ENCODE assay signal across 8 cellular contexts in the genomic region with DNA sequence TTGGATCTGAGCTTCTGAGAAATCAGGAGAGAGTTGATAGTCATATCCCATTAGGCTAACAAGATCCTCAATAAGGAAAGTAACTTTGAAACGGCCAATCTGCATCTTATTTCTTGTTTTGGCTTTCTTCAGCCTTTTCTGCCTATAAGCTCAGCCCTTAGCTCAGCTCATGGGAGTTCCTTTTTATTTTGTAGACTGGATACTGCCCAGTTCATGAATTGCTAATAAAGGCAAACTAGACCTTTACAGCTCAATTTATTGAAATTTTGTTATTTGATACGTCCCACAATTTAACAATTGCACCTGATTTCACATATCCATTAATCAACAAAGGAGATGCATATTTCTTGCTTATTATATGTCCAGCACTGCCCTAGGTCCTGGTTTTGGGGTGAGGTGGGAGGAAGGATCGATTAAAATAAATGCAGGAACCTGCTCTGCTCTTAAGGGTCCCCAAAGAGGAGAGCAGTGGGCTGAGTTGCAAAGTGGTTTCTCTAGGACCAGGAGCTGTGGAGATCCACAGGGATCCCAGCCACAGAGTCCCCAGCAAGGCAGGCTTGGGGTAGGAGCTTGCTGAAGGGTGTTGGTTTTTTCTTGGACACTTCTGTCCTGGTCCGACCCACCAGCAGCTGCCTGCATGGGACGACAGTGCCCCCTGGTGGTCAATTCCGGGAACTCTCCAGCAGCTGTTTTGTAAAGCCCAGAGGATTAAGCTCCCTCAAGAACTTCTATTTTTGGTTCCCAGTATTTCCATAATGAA. TPM values are rescaled to one million over a fixed set of nuclear protein-coding genes. Genes with fewer than 3 reads are reported as not detected.
DNase-seq lines count a peak whose midpoint lies in the region; ATAC-seq, FAIRE-seq and TF ChIP-seq lines count a peak whose summit lies in the region.

No MANE protein-coding gene starts in this region.

- TF ChIP-seq CTCF in choroid plexus epithelial cell (conservative IDR thresholded peaks at IDR 0.05; ENCODE audit: low read depth, low read length), result peak; percentile 98
- peak; percentile 91 for TF ChIP-seq CTCF in HepG2 (CRISPR knock-in tag; IDR thresholded peaks at IDR 0.05)

- 42% methylated on average over 4 of the region's 6 CpGs for WGBS in HepG2 (ENCODE audit: low lambda C conversion rate)

- TF ChIP-seq EP300 in HepG2 (IDR thresholded peaks at IDR 0.05; ENCODE audit: low read depth in 2 of 2, low read length in 2 of 2) (no peak), HepG2 (CRISPR knock-in tag; IDR thresholded peaks at IDR 0.05; ENCODE audit: borderline replicate concordance) (no peak)

- ATAC-seq in HG02885 (IDR thresholded peaks at IDR 0.05; ENCODE audit: poor library complexity, unreplicated experiment) (peak; percentile 69), HepG2 (peak; percentile 87), GM18873 (IDR thresholded peaks at IDR 0.05; ENCODE audit: low FRiP score, unreplicated experiment) (no peak)
- ATAC-seq in activated CD4-positive, alpha-beta T cell treated with anti-CD3 and anti-CD28 coated beads for 36 hours, result peak; percentile 77

- no peak overlapping the region for H3K4me3 Mint-ChIP-seq in activated CD4-positive, alpha-beta T cell treated with anti-CD3 and anti-CD28 coated beads for 36 hours

- no peaks in the 10 kb centered on the region for H3K9me3 Mint-ChIP-seq in activated CD4-positive, alpha-beta T cell treated with anti-CD3 and anti-CD28 coated beads for 36 hours (ENCODE audit: low read depth)

- TF ChIP-seq RAD21 in HepG2 (CRISPR knock-in tag; IDR thresholded peaks at IDR 0.05), result peak; percentile 86

- H3K4me1 ChIP-seq in HepG2 (ENCODE audit: insufficient read depth, low read length), result peaks cover 12% of the 10 kb centered on the region; the same call in 1 of the 2 replicates

- no peak overlapping the region for H3K9ac ChIP-seq in HepG2 (ENCODE audit: insufficient read depth, low read depth, low read length)

- FAIRE-seq in HepG2 (lab: Jason Lieb, UNC), result peak; percentile 67

- no peaks in the 10 kb centered on the region for H3K36me3 ChIP-seq in HepG2 (replicated peaks in 1 of 2; ENCODE audit: control insufficient read depth in 1 of 2, insufficient read depth in 2 of 2, low read length in 2 of 2)

- no peak overlapping the region for H3K27ac Mint-ChIP-seq in activated CD4-positive, alpha-beta T cell treated with anti-CD3 and anti-CD28 coated beads for 36 hours

- H3K4me1 Mint-ChIP-seq in activated CD4-positive, alpha-beta T cell treated with anti-CD3 and anti-CD28 coated beads for 36 hours, result peaks cover 7% of the 10 kb centered on the region

- no peaks in the 10 kb centered on the region for H3K27me3 Mint-ChIP-seq in activated CD4-positive, alpha-beta T cell treated with anti-CD3 and anti-CD28 coated beads for 36 hours

- H4K20me1 ChIP-seq in HepG2 (ENCODE audit: insufficient read depth, low read length), result no peaks in the 10 kb centered on the region

- no TSS peak for BruUV-seq in HepG2 (replicated peaks; lab: Mats Ljungman, UMichigan)

- H3K27me3 ChIP-seq in HepG2 (ENCODE audit: control insufficient read depth in 1 of 2, insufficient read depth in 2 of 2, low read length in 2 of 2), result no peaks in the 10 kb centered on the region

- intact Hi-C loops in activated CD4-positive, alpha-beta T cell treated with anti-CD3 and anti-CD28 coated beads for 36 hours (cut with DNase I, micrococcal nuclease), result loop anchor here (1.0 to 10.0 kb wide), 12 partner anchors 41 to 775 kb away; partner anchors contain the start of gene PACC1 (in 1 of the 2)
- intact Hi-C loops in HepG2 (cut with micrococcal nuclease; ENCODE audit: unreplicated experiment), result loop anchor here (2.0 to 5.0 kb wide), 3 partner anchors 88 to 393 kb away; no protein-coding TSS in a partner anchor

- no peaks in the 10 kb centered on the region for H3K36me3 Mint-ChIP-seq in activated CD4-positive, alpha-beta T cell treated with anti-CD3 and anti-CD28 coated beads for 36 hours (ENCODE audit: low read depth)

- peak; percentile 89 for DNase-seq in GM03348 (ENCODE audit: low spot score)
- DNase-seq in NCI-H446 treated with DMSO at 0.1 percent for 48 hours (lab: John Stamatoyannopoulos, UW), result peak; percentile 65
- peak; percentile 91 for DNase-seq in activated CD4-positive, alpha-beta T cell treated with anti-CD3 and anti-CD28 coated beads for 36 hours
- DNase-seq in choroid plexus epithelial cell (ENCODE audit: low read depth), result peak; percentile 91
- DNase-seq in HepG2 (ENCODE audit: low spot score), result peak; percentile 58
- DNase-seq in stimulated activated CD4-positive, alpha-beta T cell treated with anti-CD3 and anti-CD28 coated beads, Interleukin-4, amount 100 ng/mL, for 4 hours, result peak; percentile 66 to 84

- CTCF ChIA-PET in activated CD4-positive, alpha-beta T cell treated with anti-CD3 and anti-CD28 coated beads for 36 hours (lab: Charles Lee), result interaction anchor here (0.5 to 6.1 kb wide), 113 partner anchors 9 to 1075 kb away, joined by 3 to 87 read pairs (median 5); partner anchors contain the start of genes DTL, FLVCR1, INTS7 and NEK2
- CTCF ChIA-PET in HepG2 (lab: Yijun Ruan, JAX; ENCODE audit: low intra/inter-chr PET ratio, low total read pairs), result interaction anchor here (0.8 to 2.1 kb wide), 4 partner anchors 23 to 421 kb away, joined by 3 to 13 read pairs (median 8); partner anchors contain the start of gene NENF

- H3K4me2 ChIP-seq in HepG2 (ENCODE audit: low read depth, low read length), result peak overlapping the region; percentile 48

- in situ Hi-C loops in HepG2 (cut with HindIII; ENCODE audit: extremely low pct_ligation_motif_present, low pct_unique_long_range_greater_than_20kb), result loop anchor here (5.0 to 10.0 kb wide), 2 partner anchors 91 to 393 kb away; no protein-coding TSS in a partner anchor

- TF ChIP-seq POLR2A in HepG2 (IDR thresholded peaks at IDR 0.05; ENCODE audit: insufficient read depth in 1 of 2, low read depth in 2 of 2, low read length in 2 of 2), result no peak

- POLR2A ChIA-PET in activated CD4-positive, alpha-beta T cell treated with anti-CD3 and anti-CD28 coated beads for 36 hours (lab: Charles Lee), result interaction anchor here (0.7 to 1.1 kb wide), 2 partner anchors 26 to 775 kb away, joined by 3 read pairs; no protein-coding TSS in a partner anchor
- POLR2A ChIA-PET in HepG2 (lab: Yijun Ruan, JAX), result interaction anchor here (1.1 kb wide), 1 partner anchor 153 kb away, joined by 5 read pairs; the partner anchor contains the start of gene ATF3

- H2AFZ ChIP-seq in HepG2 (ENCODE audit: low read length), result no peak overlapping the region

- no peak overlapping the region for H3K4me3 ChIP-seq in choroid plexus epithelial cell (ENCODE audit: low read depth, low read length)
- no peak overlapping the region for H3K4me3 ChIP-seq in HepG2 (replicated peaks in 1 of 3; ENCODE audit: insufficient read depth in 1 of 3, low read depth in 2 of 3, low read length in 3 of 3)

- H3K27ac ChIP-seq in HepG2 (ENCODE audit: extremely low read length, insufficient read depth, low read length), result no peak overlapping the region

- H3K79me2 ChIP-seq in HepG2 (ENCODE audit: insufficient read depth, low read length), result no peaks in the 10 kb centered on the region

- peaks cover 10% of the 10 kb centered on the region; the same call in 1 of the 2 replicates for H3K9me3 ChIP-seq in HepG2 (ENCODE audit: low read length)

RNA-seq across cellular contexts. Expression of gene NENF, which starts 22.9 kb away (rescaled TPM):
- total RNA-seq in activated CD4-positive, alpha-beta T cell treated with anti-CD3 and anti-CD28 coated beads for 36 hours, result 10 to 100 TPM; 30.8 to 34.1 TPM
- 24.7 and 40.4 TPM in 2 replicates for total RNA-seq in HepG2 (2016; rRNA removed; fragmentation: Illumina TruSeq; extraction: Trizol)
- total RNA-seq in HepG2 (2016; cell fraction: cytosol; rRNA removed; fragmentation: Illumina TruSeq; extraction: Trizol; ENCODE audit: low read depth), result 135 and 145 TPM in 2 replicates
- 21.2 and 39.7 TPM in 2 replicates for total RNA-seq in HepG2 (2016; cell fraction: insoluble cytoplasmic fraction; rRNA removed; fragmentation: Illumina TruSeq; extraction: Trizol)
- total RNA-seq in HepG2 (2016; cell fraction: membrane; rRNA removed; fragmentation: Illumina TruSeq; extraction: Trizol), result 87.8 and 107 TPM in 2 replicates
- 20.0 and 22.0 TPM in 2 replicates for total RNA-seq in HepG2 (2016; cell fraction: nucleus; rRNA removed; fragmentation: Illumina TruSeq; extraction: Trizol)
- polyA plus RNA-seq in HepG2 (2011; rRNA removed), result 28.7 and 31.7 TPM in 2 replicates
- polyA plus RNA-seq in HepG2 (2011; cell fraction: cytosol; rRNA removed), result 20.5 and 29.5 TPM in 2 replicates
- polyA plus RNA-seq in HepG2 (2011; cell fraction: nucleus; rRNA removed), result 8.0 and 8.1 TPM in 2 replicates
- 19.9 and 23.4 TPM in 2 replicates for polyA plus RNA-seq in HepG2 (2012)
- polyA plus RNA-seq in HepG2 (2016; cell fraction: cytosol; fragmentation: Illumina TruSeq; extraction: Trizol; ENCODE audit: low read depth), result 165 and 182 TPM in 2 replicates
- polyA plus RNA-seq in HepG2 (2016; cell fraction: insoluble cytoplasmic fraction; fragmentation: Illumina TruSeq; extraction: Trizol; ENCODE audit: low read depth), result 25.7 and 28.8 TPM in 2 replicates
- polyA plus RNA-seq in HepG2 (2016; cell fraction: membrane; fragmentation: Illumina TruSeq; extraction: Trizol; ENCODE audit: low read depth), result 91.1 and 106 TPM in 2 replicates
- polyA plus RNA-seq in HepG2 (2016; cell fraction: nucleus; fragmentation: Illumina TruSeq; extraction: Trizol; ENCODE audit: insufficient read depth, low read depth), result 29.8 and 38.4 TPM in 2 replicates
- polyA minus RNA-seq in HepG2 (2011; rRNA and poly(A)+ RNA removed; ENCODE audit: low replicate concordance), result 8.3 and 24.3 TPM in 2 replicates
- polyA minus RNA-seq in HepG2 (2011; cell fraction: cytosol; rRNA and poly(A)+ RNA removed), result 6.0 and 6.8 TPM in 2 replicates
- polyA minus RNA-seq in HepG2 (2011; cell fraction: nucleus; rRNA and poly(A)+ RNA removed), result 2.5 and 3.5 TPM in 2 replicates

RNA-seq across cellular contexts. Expression of gene PACC1, which starts 40.9 kb away (rescaled TPM):
- 10 to 100 TPM in 1 of 2 experiments, 1 to 10 TPM in 1; 9.2 to 13.8 TPM for total RNA-seq in activated CD4-positive, alpha-beta T cell treated with anti-CD3 and anti-CD28 coated beads for 36 hours
- total RNA-seq in HepG2 (2016; rRNA removed; fragmentation: Illumina TruSeq; extraction: Trizol), result 7.1 and 9.4 TPM in 2 replicates
- 2.0 and 2.1 TPM in 2 replicates for total RNA-seq in HepG2 (2016; cell fraction: cytosol; rRNA removed; fragmentation: Illumina TruSeq; extraction: Trizol; ENCODE audit: low read depth)
- 5.3 and 9.8 TPM in 2 replicates for total RNA-seq in HepG2 (2016; cell fraction: insoluble cytoplasmic fraction; rRNA removed; fragmentation: Illumina TruSeq; extraction: Trizol)
- total RNA-seq in HepG2 (2016; cell fraction: membrane; rRNA removed; fragmentation: Illumina TruSeq; extraction: Trizol), result 2.5 and 3.3 TPM in 2 replicates
- total RNA-seq in HepG2 (2016; cell fraction: nucleus; rRNA removed; fragmentation: Illumina TruSeq; extraction: Trizol), result 11.0 and 12.2 TPM in 2 replicates
- polyA plus RNA-seq in HepG2 (2011; rRNA removed), result 10.7 and 14.1 TPM in 2 replicates
- 10.6 and 11.3 TPM in 2 replicates for polyA plus RNA-seq in HepG2 (2011; cell fraction: cytosol; rRNA removed)
- 7.5 and 7.6 TPM in 2 replicates for polyA plus RNA-seq in HepG2 (2011; cell fraction: nucleus; rRNA removed)
- polyA plus RNA-seq in HepG2 (2012), result 3.4 and 6.4 TPM in 2 replicates
- polyA plus RNA-seq in HepG2 (2016; cell fraction: cytosol; fragmentation: Illumina TruSeq; extraction: Trizol; ENCODE audit: low read depth), result 0.76 and 1.3 TPM in 2 replicates
- polyA plus RNA-seq in HepG2 (2016; cell fraction: insoluble cytoplasmic fraction; fragmentation: Illumina TruSeq; extraction: Trizol; ENCODE audit: low read depth), result 4.4 and 5.3 TPM in 2 replicates
- polyA plus RNA-seq in HepG2 (2016; cell fraction: membrane; fragmentation: Illumina TruSeq; extraction: Trizol; ENCODE audit: low read depth), result 1.2 and 1.4 TPM in 2 replicates
- polyA plus RNA-seq in HepG2 (2016; cell fraction: nucleus; fragmentation: Illumina TruSeq; extraction: Trizol; ENCODE audit: insufficient read depth, low read depth), result 9.7 and 14.6 TPM in 2 replicates
- 31.5 and 38.5 TPM in 2 replicates for polyA minus RNA-seq in HepG2 (2011; rRNA and poly(A)+ RNA removed; ENCODE audit: low replicate concordance)
- polyA minus RNA-seq in HepG2 (2011; cell fraction: cytosol; rRNA and poly(A)+ RNA removed), result 8.6 and 8.7 TPM in 2 replicates
- polyA minus RNA-seq in HepG2 (2011; cell fraction: nucleus; rRNA and poly(A)+ RNA removed), result 9.5 and 15.3 TPM in 2 replicates
